In the genomic region with DNA sequence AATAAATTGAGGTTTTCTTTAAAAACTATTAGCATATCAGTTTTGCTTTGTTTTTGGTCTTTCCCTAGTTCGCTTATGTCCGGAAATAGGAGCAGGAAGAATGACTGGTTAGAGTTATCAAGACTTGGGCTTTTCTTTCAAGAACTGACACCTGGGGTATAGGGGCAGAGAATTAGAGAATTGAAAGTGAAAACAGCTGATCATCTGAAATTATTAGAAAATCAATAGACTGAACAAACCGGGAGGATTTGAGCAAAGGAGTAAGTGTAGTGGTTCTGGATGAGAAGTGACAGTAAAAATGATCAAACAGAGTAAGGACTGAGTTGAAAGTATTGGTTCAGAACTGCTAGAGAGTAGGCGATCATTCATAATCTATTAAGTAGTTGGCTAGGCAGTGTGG, we compare ENCODE assay signal across 16 cellular contexts. TPM values are rescaled to one million over a fixed set of nuclear protein-coding genes. Genes with fewer than 3 reads are reported as not detected.
DNase-seq lines count a peak whose midpoint lies in the region; ATAC-seq and TF ChIP-seq lines count a peak whose summit lies in the region.
"Had no signal": no experiment of that assay in that cellular context is flagged by ENCODE, and none has a peak within 500 bp of the region (broad histone marks: within the 10 kb centered on the region; RNA-seq: fewer than 3 reads in every experiment).

No MANE protein-coding gene starts in this region.

- H3K36me3 ChIP-seq in GM06990 (ENCODE audit: control insufficient read depth, insufficient read depth, low read length) (no peaks in the 10 kb centered on the region), OCI-LY3 (replicated peaks; ENCODE audit: low read depth, low read length) (no peaks in the 10 kb centered on the region), esophagus muscularis mucosa (peaks cover 0 to 11% (median 0%) of the 10 kb centered on the region in 4 donors)
- H3K36me3 ChIP-seq: pancreas, transverse colon had no signal

- H3K9me3 ChIP-seq in OCI-LY3 (ENCODE audit: insufficient read depth, low read length) = no peaks in the 10 kb centered on the region
- no peaks in the 10 kb centered on the region for H3K9me3 ChIP-seq in esophagus muscularis mucosa
- H3K9me3 ChIP-seq: pancreas, transverse colon had no signal

- no peaks in the 10 kb centered on the region for H3K79me2 ChIP-seq in OCI-LY3 (ENCODE audit: low read length)

- H3K4me3 ChIP-seq in GM06990 (replicated peaks; ENCODE audit: low read depth, low read length) = peak overlapping the region; percentile 14; the same call in 1 of the 2 replicates
- peak overlapping the region; percentile 49 for H3K4me3 ChIP-seq in OCI-LY3 (ENCODE audit: low read length)
- no peak overlapping the region for H3K4me3 ChIP-seq in esophagus muscularis mucosa
- H3K4me3 ChIP-seq: GM23248, pancreas, transverse colon had no signal

- H3K27ac ChIP-seq in OCI-LY3 (ENCODE audit: low read length) = no peak overlapping the region
- H3K27ac ChIP-seq in esophagus muscularis mucosa (replicated peaks in 1 of 4) = no peak overlapping the region
- H3K27ac ChIP-seq: GM23248, pancreas, transverse colon had no signal

- ATAC-seq in GM18907 (IDR thresholded peaks at IDR 0.05; ENCODE audit: unreplicated experiment) = peak; percentile 59
- ATAC-seq in HG02610 (IDR thresholded peaks at IDR 0.05; ENCODE audit: unreplicated experiment) = peak; percentile 56
- no peak for ATAC-seq in HG02870 (IDR thresholded peaks at IDR 0.05; ENCODE audit: unreplicated experiment)
- ATAC-seq in GM19035 (IDR thresholded peaks at IDR 0.05; ENCODE audit: unreplicated experiment) = no peak
- ATAC-seq: pancreas had no signal

- H4K20me1 ChIP-seq in OCI-LY3 (ENCODE audit: insufficient read depth, low read length) = no peaks in the 10 kb centered on the region

- H2AFZ ChIP-seq in OCI-LY3 (ENCODE audit: low read depth, low read length) = no peak overlapping the region
- H2AFZ ChIP-seq: GM23248 had no signal

- no peak overlapping the region for H3K9ac ChIP-seq in OCI-LY3 (ENCODE audit: low read length)
- H3K9ac ChIP-seq: GM23248 had no signal

- no peak for TF ChIP-seq POLR2A in esophagus muscularis mucosa (IDR thresholded peaks at IDR 0.05; ENCODE audit: low read depth)

- no peaks in the 10 kb centered on the region for H3K27me3 ChIP-seq in GM06990 (replicated peaks; ENCODE audit: control insufficient read depth, insufficient read depth, low read length)
- H3K27me3 ChIP-seq in OCI-LY3 (ENCODE audit: low read depth, low read length) = no peaks in the 10 kb centered on the region
- H3K27me3 ChIP-seq in esophagus muscularis mucosa = no peaks in the 10 kb centered on the region
- H3K27me3 ChIP-seq: pancreas, transverse colon had no signal

- peak overlapping the region; percentile 68 for H3K4me2 ChIP-seq in OCI-LY3 (ENCODE audit: low read length)

- intact Hi-C loops in esophagus muscularis mucosa (cut with DNase I) = no loop called here

- DNase-seq in GM06990 (ENCODE audit: extremely low read depth, insufficient read length) (no peak), esophagus muscularis mucosa (ENCODE audit: extremely low spot score) (no peak)
- DNase-seq in stimulated activated CD8-positive, alpha-beta memory T cell treated with anti-CD3 and anti-CD28 coated beads, Interleukin-4, amount 100 ng/mL, for 48 hours = no peak
- DNase-seq: activated CD4-positive, CD25-positive, alpha-beta regulatory T cell; activated naive CD8-positive, alpha-beta T cell treated with anti-CD3 and anti-CD28 coated beads for 36 hours; GM23248; kidney; NCI-H1417; pancreas; stimulated activated CD4-positive, alpha-beta T cell treated with anti-CD3 and anti-CD28 coated beads, Interleukin-12 subunit alpha, Interleukin-12 subunit beta, amount 100 ng/mL, for 4 hours; transverse colon had no signal

- 86% methylated on average over 4 of the region's 4 CpGs for WGBS in esophagus muscularis mucosa

- H3K4me1 ChIP-seq in OCI-LY3 (ENCODE audit: low read length) = peaks cover 20% of the 10 kb centered on the region
- peaks cover 30 to 64% (median 55%) of the 10 kb centered on the region in 4 donors for H3K4me1 ChIP-seq in esophagus muscularis mucosa

- TF ChIP-seq CTCF in GM06990 (IDR thresholded peaks at IDR 0.05; ENCODE audit: insufficient read depth, low read length, poor library complexity, severe bottlenecking) (no peak), OCI-LY3 (IDR thresholded peaks at IDR 0.05; ENCODE audit: low read depth, low read length) (no peak), esophagus muscularis mucosa (IDR thresholded peaks at IDR 0.05) (no peak)

- no peak for TF ChIP-seq EP300 in esophagus muscularis mucosa (IDR thresholded peaks at IDR 0.05)

RNA-seq across cellular contexts. Expression of a gene that starts 6.0 kb away (rescaled TPM):
- total RNA-seq in esophagus muscularis mucosa = 10 to 100 TPM; 26.6 to 38.2 (median 29.2) TPM

RNA-seq across cellular contexts. Expression of a gene that starts 27.6 kb away (rescaled TPM):
- total RNA-seq in esophagus muscularis mucosa = 10 to 100 TPM; 43.8 to 58.8 (median 48.5) TPM

Comparison
In these comparisons a context has a peak if more than half of its experiments do, and no peak if none do; other contexts are left out.
1. H3K4me3 ChIP-seq: peak in GM06990 (single experiment) and OCI-LY3 (single experiment); none in esophagus muscularis mucosa (0 of 4).
2. ATAC-seq: peak in GM18907 (single experiment) and HG02610 (single experiment); none in HG02870 (single experiment) and GM19035 (single experiment).